28 cellular contexts compared by ENCODE assay signal in the genomic region with DNA sequence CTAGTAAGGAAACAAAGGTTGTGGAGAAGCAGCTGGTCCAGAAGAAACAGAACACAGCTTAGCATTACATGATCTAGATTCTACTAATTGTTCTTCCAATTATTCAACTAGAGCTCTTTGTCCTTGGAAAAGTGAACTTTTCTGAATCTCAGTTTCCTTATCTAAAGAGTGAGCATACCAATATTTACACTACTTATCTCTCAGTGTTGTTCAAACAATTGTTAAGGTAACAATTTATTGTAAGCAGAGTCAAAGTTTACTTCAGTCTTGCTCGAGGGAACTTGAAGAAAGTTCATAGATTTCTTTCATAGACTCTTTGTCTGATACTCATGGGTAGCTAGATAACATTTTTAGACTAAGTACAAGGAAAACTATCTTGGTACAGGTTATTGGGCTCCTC.
"Had no signal": no experiment of that assay in that cellular context is flagged by ENCODE, and none has a peak within 500 bp of the region (broad histone marks: within the 10 kb centered on the region; RNA-seq: fewer than 3 reads in every experiment).

No MANE protein-coding gene starts in this region.

- H3K4me3 ChIP-seq: SK-N-MC had no signal

- DNase-seq: activated CD4-positive, alpha-beta T cell treated with anti-CD3 and anti-CD28 coated beads for 48 hours; activated CD4-positive, alpha-beta T cell treated with anti-CD3 and anti-CD28 coated beads, Interleukin-2, amount 50 U/mL, for 4 hours; activated CD8-positive, alpha-beta memory T cell treated with anti-CD3 and anti-CD28 coated beads, Interleukin-2, amount 50 U/mL, for 48 hours; activated CD8-positive, alpha-beta T cell treated with anti-CD3 and anti-CD28 coated beads, Interleukin-2, amount 10 ng/mL, durations not matched to agents 7 days and 5 days; activated effector memory CD4-positive, alpha-beta T cell treated with Interleukin-2 at 50 U/mL for 16 hours; activated naive CD4-positive, alpha-beta T cell; activated T-cell treated with anti-CD3 and anti-CD28 coated beads, Interleukin-2, amount 50 U/mL, for 1 hour; aorta; KG1; MV-4-11; NCI-H1092 treated with DMSO at 0.1 percent for 48 hours; NCI-H1417 treated with DMSO at 0.1 percent for 48 hours; NCI-H1694; NCI-H2029; NCI-H2107; NCI-H345; NCI-H510A; NCI-H526 treated with DMSO at 0.1 percent for 48 hours; NK-92 treated with Interleukin-12 subunit alpha and Interleukin-12 subunit beta, amount 100 ng/mL, for 24 hours; RPMI8226; T-cell; T-helper 2 cell; WERI-Rb-1 had no signal

- ATAC-seq: activated CD4-positive, CD25-positive, alpha-beta regulatory T cell treated with anti-CD3 and anti-CD28 coated beads, Interleukin-2, amount 50 U/mL, for 24 hours; activated CD8-positive, alpha-beta T cell treated with anti-CD3 and anti-CD28 coated beads, Interleukin-2, amount 10 ng/mL, durations not matched to agents 7 days and 5 days; Panc1; Right ventricle myocardium inferior; T-cell had no signal

- FAIRE-seq: bronchial epithelial cell had no signal

- H3K27ac ChIP-seq: SK-N-MC, WERI-Rb-1 had no signal

- H3K36me3 ChIP-seq: WERI-Rb-1 had no signal
